ENCODE assay signal across 8 cellular contexts in the genomic region with DNA sequence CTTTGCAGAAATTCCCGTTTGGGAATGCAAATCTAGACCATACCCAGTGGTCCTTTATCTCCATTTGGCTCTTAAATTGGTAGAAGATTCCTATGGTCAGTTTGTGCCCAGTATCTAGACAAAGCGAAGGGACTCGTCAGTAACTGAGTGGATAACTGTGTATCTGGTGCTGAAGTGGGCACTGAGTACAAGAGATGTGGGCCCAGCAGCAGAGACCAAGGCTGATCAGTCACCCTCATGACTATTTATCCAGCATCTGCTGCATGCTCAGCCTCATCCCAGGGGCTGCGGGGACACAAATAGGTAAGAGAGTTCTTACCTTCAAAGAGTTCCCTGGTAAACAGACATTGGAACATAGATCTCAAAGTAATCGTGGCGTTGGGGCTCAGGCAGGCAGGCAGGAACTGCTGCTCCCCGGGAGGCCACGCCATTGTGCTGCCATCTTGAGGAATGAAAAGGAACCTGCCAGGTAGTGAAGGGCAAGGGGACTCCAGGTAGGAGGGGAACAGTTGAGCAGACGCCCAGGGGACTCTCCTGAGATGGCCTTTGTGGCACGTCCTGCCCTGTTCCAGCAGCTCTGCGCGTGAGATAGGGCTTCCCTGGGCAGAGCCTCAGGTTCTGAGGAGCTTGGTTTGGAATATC. TPM values are rescaled to one million over a fixed set of nuclear protein-coding genes. Genes with fewer than 3 reads are reported as not detected.
DNase-seq lines count a peak whose midpoint lies in the region; ATAC-seq and TF ChIP-seq lines count a peak whose summit lies in the region.

No MANE protein-coding gene starts in this region.

- peak; percentile 79 for DNase-seq in activated CD4-positive, alpha-beta T cell treated with anti-CD3 and anti-CD28 coated beads for 48 hours
- DNase-seq in dorsolateral prefrontal cortex = peak in 6 of 10 donors; percentile 17 to 64 (median 46)
- DNase-seq in naive thymus-derived CD8-positive, alpha-beta T cell = peak; percentile 52 to 89 (median 76)
- peak; percentile 68 for DNase-seq in stimulated activated naive CD4-positive, alpha-beta T cell treated with Interleukin-2 at 50 U/mL for 16 hours (lab: John Stamatoyannopoulos, UW)

- no peak overlapping the region for H3K4me3 Mint-ChIP-seq in naive thymus-derived CD8-positive, alpha-beta T cell

- H3K9me3 ChIP-seq in DOHH2 (ENCODE audit: control insufficient read depth, insufficient read depth, low read length) = no peaks in the 10 kb centered on the region

- no peaks in the 10 kb centered on the region for H4K20me1 ChIP-seq in DOHH2 (ENCODE audit: control insufficient read depth, insufficient read depth, low read depth, low read length)

- intact Hi-C loops in dorsolateral prefrontal cortex (cut with DNase I) = no loop called here

- no peak overlapping the region for H3K4me3 ChIP-seq in DOHH2 (ENCODE audit: low read length)
- no peak overlapping the region for H3K4me3 ChIP-seq in dorsolateral prefrontal cortex

- H3K27me3 Mint-ChIP-seq in naive thymus-derived CD8-positive, alpha-beta T cell = no peaks in the 10 kb centered on the region

- H3F3A ChIP-seq in DOHH2 (ENCODE audit: control insufficient read depth, insufficient read depth) = no peaks in the 10 kb centered on the region

- peak; percentile 100 for ATAC-seq in naive thymus-derived CD8-positive, alpha-beta T cell
- no peak for ATAC-seq in HG02623 (IDR thresholded peaks at IDR 0.05; ENCODE audit: unreplicated experiment)
- ATAC-seq in HG03469 (IDR thresholded peaks at IDR 0.05; ENCODE audit: unreplicated experiment) = no peak

- no peaks in the 10 kb centered on the region for H3K4me1 ChIP-seq in DOHH2 (ENCODE audit: control insufficient read depth, low read length)

- POLR2A ChIA-PET in naive thymus-derived CD8-positive, alpha-beta T cell (lab: Charles Lee) = interaction anchor here (0.6 to 1.5 kb wide), 2 partner anchors 41 to 313 kb away, joined by 3 read pairs; no protein-coding TSS in a partner anchor

- H3K36me3 Mint-ChIP-seq in naive thymus-derived CD8-positive, alpha-beta T cell = peaks cover 3 to 12% (median 4%) of the 10 kb centered on the region in 3 donors

- H3K36me3 ChIP-seq in DOHH2 (ENCODE audit: control insufficient read depth, low read length) = peaks cover 19% of the 10 kb centered on the region

- H3K9me2 ChIP-seq in DOHH2 (replicated peaks; ENCODE audit: control insufficient read depth, low read length) = no peaks in the 10 kb centered on the region

- H3K4me1 Mint-ChIP-seq in naive thymus-derived CD8-positive, alpha-beta T cell = peaks cover 2 to 6% (median 6%) of the 10 kb centered on the region in 4 donors

- no peaks in the 10 kb centered on the region for H3K79me2 ChIP-seq in DOHH2 (ENCODE audit: control insufficient read depth, low read length)

- H3K9me3 Mint-ChIP-seq in naive thymus-derived CD8-positive, alpha-beta T cell = peaks cover 0 to 2% (median 0%) of the 10 kb centered on the region in 9 donors

- TF ChIP-seq CTCF in DOHH2 (IDR thresholded peaks at IDR 0.05; ENCODE audit: low read depth, low read length, poor library complexity, severe bottlenecking) (peak; percentile 66), LNCAP (IDR thresholded peaks at IDR 0.05) (peak; percentile 34; the same call in 1 of the 2 replicates), dorsolateral prefrontal cortex (IDR thresholded peaks at IDR 0.05 in 54 of 56, conservative IDR thresholded peaks at IDR 0.05 in 2 of 56; ENCODE audit: low read depth in 1 of 56, partially characterized antibody in 56 of 56) (peak in 53 of 56 donors; percentile 20 to 63 (median 45))

- H3K27ac ChIP-seq in DOHH2 (ENCODE audit: low read depth, low read length) (no peak overlapping the region), dorsolateral prefrontal cortex (no peak overlapping the region)

- peak overlapping the region in 3 of 10 donors; percentile 16 to 67 (median 60) for H3K27ac Mint-ChIP-seq in naive thymus-derived CD8-positive, alpha-beta T cell

- H3K27me3 ChIP-seq in DOHH2 (ENCODE audit: control insufficient read depth, low read length) (no peaks in the 10 kb centered on the region), dorsolateral prefrontal cortex (no peaks in the 10 kb centered on the region)

- H3K4me2 ChIP-seq in DOHH2 (ENCODE audit: low read length) = no peak overlapping the region

RNA-seq across cellular contexts. Expression of gene NT5M, which starts 10.3 kb away (rescaled TPM):
- total RNA-seq in dorsolateral prefrontal cortex = 10 to 100 TPM in 104 of 120 experiments, 1 to 10 TPM in 16; 7.4 to 19.5 (median 13.0) TPM
- 1 to 10 TPM; 1.8 to 2.9 TPM for total RNA-seq in naive thymus-derived CD8-positive, alpha-beta T cell
- polyA plus RNA-seq in naive thymus-derived CD8-positive, alpha-beta T cell = 1 to 10 TPM; 1.5 to 5.5 (median 1.9) TPM

RNA-seq across cellular contexts. Expression of gene COPS3, which starts 32.4 kb away (rescaled TPM):
- 10 to 100 TPM; 32.0 to 91.6 (median 61.8) TPM for total RNA-seq in dorsolateral prefrontal cortex
- total RNA-seq in naive thymus-derived CD8-positive, alpha-beta T cell = 10 to 100 TPM; 46.5 to 47.7 TPM
- polyA plus RNA-seq in naive thymus-derived CD8-positive, alpha-beta T cell = 10 to 100 TPM; 76.6 to 98.0 (median 81.2) TPM

Comparison
In these comparisons a context has a peak if more than half of its experiments do, and no peak if none do; other contexts are left out.
1. ATAC-seq: peak in naive thymus-derived CD8-positive, alpha-beta T cell (2 of 2); none in HG02623 (single experiment) and HG03469 (single experiment).
2. Peak in every context shown above with its lines, with median percentiles within 50 percentile points of each other: CTCF ChIP-seq and DNase-seq.